17 cellular contexts compared by ENCODE assay signal in the genomic region with DNA sequence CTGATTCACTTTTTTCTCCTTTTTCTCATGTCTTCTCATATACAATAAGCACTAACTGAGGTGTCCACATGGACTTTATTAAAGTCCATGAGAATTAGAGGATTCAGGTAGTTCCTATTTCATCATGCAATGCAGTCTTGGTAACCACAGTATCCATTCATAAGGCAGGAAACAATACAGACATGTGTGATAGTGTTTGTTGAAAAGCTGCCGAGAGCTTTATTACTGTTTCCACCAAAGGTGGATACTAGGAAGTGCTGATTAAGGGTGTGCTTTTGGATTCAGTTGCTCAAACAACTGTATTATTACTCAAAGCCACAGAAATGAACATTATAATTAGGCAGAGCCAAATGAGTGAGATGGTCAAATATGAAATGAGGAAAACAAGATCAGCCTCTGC. TPM values are rescaled to one million over a fixed set of nuclear protein-coding genes. Genes with fewer than 3 reads are reported as not detected.
A peak's percentile ranks its signal among the peaks of the same experiment; 100 is the strongest.
DNase-seq lines count a peak whose midpoint lies in the region; ATAC-seq and TF ChIP-seq lines count a peak whose summit lies in the region.
"Had no signal": no experiment of that assay in that cellular context is flagged by ENCODE, and none has a peak within 500 bp of the region (broad histone marks: within the 10 kb centered on the region; RNA-seq: fewer than 3 reads in every experiment).

No MANE protein-coding gene starts in this region.

- WGBS in body of pancreas, 2 donors, result 48 to 63% methylated on average over 1 of the region's 1 CpG
- 50 to 75% methylated on average over 1 of the region's 1 CpG for WGBS in gastroesophageal sphincter (ENCODE audit: low coverage in 1 of 2), 2 donors

- H3K4me1 ChIP-seq in body of pancreas (peaks cover 24% of the 10 kb centered on the region), gastroesophageal sphincter (peaks cover 0 to 8% (median 0%) of the 10 kb centered on the region in 3 donors)
- H3K4me1 ChIP-seq: BLaER1 treated with 17β-estradiol and CSF1 and Interleukin-3, amounts not matched to agents 10 nM and 100 nM had no signal

- H3K27me3 Mint-ChIP-seq in chondrocyte (ENCODE audit: low read depth), result peaks cover 41% of the 10 kb centered on the region
- peaks cover 54 to 60% of the 10 kb centered on the region in 2 donors for H3K27me3 Mint-ChIP-seq in effector memory CD8-positive, alpha-beta T cell

- H3K36me3 ChIP-seq in body of pancreas (replicated peaks in 1 of 2; ENCODE audit: insufficient read depth in 1 of 2, low read depth in 2 of 2) (no peaks in the 10 kb centered on the region), gastroesophageal sphincter (no peaks in the 10 kb centered on the region)
- H3K36me3 ChIP-seq: BLaER1 treated with 17β-estradiol and CSF1 and Interleukin-3, amounts not matched to agents 10 nM and 100 nM had no signal

- TF ChIP-seq CTCF in body of pancreas (IDR thresholded peaks at IDR 0.05) (no peak), chondrocyte (IDR thresholded peaks at IDR 0.05) (no peak), gastroesophageal sphincter (IDR thresholded peaks at IDR 0.05) (no peak)

- intact Hi-C loops in body of pancreas (cut with DNase I), result no loop called here
- intact Hi-C loops in left colon (cut with DNase I, micrococcal nuclease), result no loop called here

- H3K27ac Mint-ChIP-seq in chondrocyte (ENCODE audit: unreplicated experiment), result no peak overlapping the region
- no peak overlapping the region for H3K27ac Mint-ChIP-seq in effector memory CD8-positive, alpha-beta T cell
- H3K27ac Mint-ChIP-seq: CD4-positive, CD25-positive, alpha-beta regulatory T cell; H9 had no signal

- DNase-seq in COR-L47 (lab: John Stamatoyannopoulos, UW) (peak; percentile 23), NCI-H2029 (lab: John Stamatoyannopoulos, UW) (peak; percentile 24), body of pancreas (no peak), left colon (no peak), chondrocyte (ENCODE audit: low spot score) (no peak)
- no peak for DNase-seq in effector memory CD8-positive, alpha-beta T cell
- DNase-seq: Calu3; CD4-positive, CD25-positive, alpha-beta regulatory T cell; DMS 273 treated with DMSO at 0.1 percent for 48 hours; EL; GOT3; H9 had no signal

- H3K36me3 Mint-ChIP-seq in chondrocyte (ENCODE audit: low read depth), result no peaks in the 10 kb centered on the region
- no peaks in the 10 kb centered on the region for H3K36me3 Mint-ChIP-seq in effector memory CD8-positive, alpha-beta T cell (ENCODE audit: insufficient read depth)
- H3K36me3 Mint-ChIP-seq: CD4-positive, CD25-positive, alpha-beta regulatory T cell had no signal

- H3K9me3 ChIP-seq in body of pancreas, result no peaks in the 10 kb centered on the region
- no peaks in the 10 kb centered on the region for H3K9me3 ChIP-seq in gastroesophageal sphincter

- TF ChIP-seq POLR2A in body of pancreas (IDR thresholded peaks at IDR 0.05) (no peak), gastroesophageal sphincter (IDR thresholded peaks at IDR 0.05) (no peak)

- H3K27me3 ChIP-seq in body of pancreas, result peaks cover 0 to 3% of the 10 kb centered on the region in 2 donors
- peaks cover 51% of the 10 kb centered on the region for H3K27me3 ChIP-seq in gastroesophageal sphincter
- H3K27me3 ChIP-seq: BLaER1 treated with 17β-estradiol and CSF1 and Interleukin-3, amounts not matched to agents 10 nM and 100 nM had no signal

- peak overlapping the region; percentile 26 to 49 (median 38) for H3K27ac ChIP-seq in body of pancreas
- H3K27ac ChIP-seq in gastroesophageal sphincter, result no peak overlapping the region
- H3K27ac ChIP-seq: BLaER1 treated with 17β-estradiol and CSF1 and Interleukin-3, amounts not matched to agents 10 nM and 100 nM had no signal

- peaks cover 2% of the 10 kb centered on the region for H3K4me1 Mint-ChIP-seq in chondrocyte (ENCODE audit: low read depth)
- H3K4me1 Mint-ChIP-seq in effector memory CD8-positive, alpha-beta T cell (ENCODE audit: low read depth in 2 of 2), result peaks cover 0 to 3% of the 10 kb centered on the region in 2 donors

- no peak overlapping the region for H3K4me3 Mint-ChIP-seq in chondrocyte (ENCODE audit: unreplicated experiment)
- no peak overlapping the region for H3K4me3 Mint-ChIP-seq in effector memory CD8-positive, alpha-beta T cell
- H3K4me3 Mint-ChIP-seq: CD4-positive, CD25-positive, alpha-beta regulatory T cell; H9 had no signal

- peak; percentile 29 for ATAC-seq in body of pancreas
- peak; percentile 79 for ATAC-seq in left colon
- no peak for ATAC-seq in GM18909 (IDR thresholded peaks at IDR 0.05; ENCODE audit: poor library complexity, unreplicated experiment)
- ATAC-seq in effector memory CD8-positive, alpha-beta T cell (replicated peaks), result no peak
- ATAC-seq in gastroesophageal sphincter, result no peak

- no peaks in the 10 kb centered on the region for H3K9me3 Mint-ChIP-seq in chondrocyte (ENCODE audit: low read depth)
- no peaks in the 10 kb centered on the region for H3K9me3 Mint-ChIP-seq in effector memory CD8-positive, alpha-beta T cell
- H3K9me3 Mint-ChIP-seq: H9 had no signal

- H3K4me3 ChIP-seq in body of pancreas (no peak overlapping the region), gastroesophageal sphincter (no peak overlapping the region)
- H3K4me3 ChIP-seq: BLaER1 treated with 17β-estradiol and CSF1 and Interleukin-3, amounts not matched to agents 10 nM and 100 nM had no signal

- TF ChIP-seq EP300 in gastroesophageal sphincter (IDR thresholded peaks at IDR 0.05), result no peak

RNA-seq across cellular contexts. Expression of gene CASR, which starts 5.3 kb away (rescaled TPM):
- total RNA-seq in body of pancreas, result 10 to 100 TPM in 1 of 2 donors, 1 to 10 TPM in 1; 8.9 to 11.9 TPM
- under 1 TPM; 0.31 to 0.55 TPM for total RNA-seq in left colon
- total RNA-seq in chondrocyte, result not detected in 3 replicates
- under 1 TPM in 1 of 4 donors, not detected in 3; 0.04 TPM for total RNA-seq in gastroesophageal sphincter
- total RNA-seq: A172; CD4-positive, CD25-positive, alpha-beta regulatory T cell; HT1080 had no signal

Comparison
In these comparisons a context has a peak if more than half of its experiments do, and no peak if none do; other contexts are left out.
1. DNase-seq: peak in COR-L47 (single experiment) and NCI-H2029 (single experiment); none in body of pancreas (0 of 4), left colon (0 of 2), chondrocyte (single experiment) and effector memory CD8-positive, alpha-beta T cell (0 of 3).
2. ATAC-seq: peak in body of pancreas (single experiment) and left colon (single experiment); none in GM18909 (single experiment), effector memory CD8-positive, alpha-beta T cell (single experiment) and gastroesophageal sphincter (single experiment).
3. H3K27ac ChIP-seq: peak in body of pancreas (4 of 4); none in gastroesophageal sphincter (0 of 4).